ENCODE assay signal across 14 cellular contexts in the genomic region with DNA sequence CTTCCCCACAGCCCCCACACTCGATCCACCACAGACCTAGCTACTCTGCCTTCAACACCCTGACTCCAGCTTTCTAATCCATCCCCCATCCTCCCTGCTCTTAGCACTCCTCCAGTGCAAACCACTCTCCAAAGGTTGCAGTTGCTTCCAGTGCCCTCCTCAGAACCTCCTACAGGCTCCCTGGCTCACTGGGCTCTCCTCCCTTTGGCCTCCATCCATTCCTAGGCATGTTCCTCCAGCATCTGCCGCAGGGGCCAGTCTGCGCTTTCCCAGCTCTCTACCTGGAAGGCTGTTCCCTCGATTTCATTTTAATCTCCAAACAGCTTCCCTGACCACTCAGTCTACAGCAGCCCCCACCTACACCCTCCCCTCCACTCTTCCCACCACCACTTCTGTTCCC.
DNase-seq lines count a peak whose midpoint lies in the region; ATAC-seq and TF ChIP-seq lines count a peak whose summit lies in the region.
"Had no signal": no experiment of that assay in that cellular context is flagged by ENCODE, and none has a peak within 500 bp of the region (broad histone marks: within the 10 kb centered on the region; RNA-seq: fewer than 3 reads in every experiment).

No MANE protein-coding gene starts in this region.

- H3K27me3 ChIP-seq in endodermal cell (ENCODE audit: control insufficient read depth, insufficient read depth, low read length, poor library complexity, severe bottlenecking) (peaks cover 26% of the 10 kb centered on the region), neural progenitor cell (no peaks in the 10 kb centered on the region), testis (no peaks in the 10 kb centered on the region)
- H3K27me3 ChIP-seq: BLaER1 treated with 17β-estradiol and CSF1 and Interleukin-3, amounts not matched to agents 10 nM and 100 nM had no signal

- no peaks in the 10 kb centered on the region for H3K9me3 ChIP-seq in endodermal cell (ENCODE audit: control insufficient read depth, low read length)
- no peaks in the 10 kb centered on the region for H3K9me3 ChIP-seq in neural progenitor cell (ENCODE audit: low read depth)
- no peaks in the 10 kb centered on the region for H3K9me3 ChIP-seq in testis

- H3K27ac Mint-ChIP-seq in endodermal cell (no peak overlapping the region), neural progenitor cell (no peak overlapping the region)
- H3K27ac Mint-ChIP-seq: CD4-positive, CD25-positive, alpha-beta regulatory T cell had no signal

- H3F3A ChIP-seq in neural progenitor cell (ENCODE audit: low read depth) = peaks cover 27% of the 10 kb centered on the region

- no peaks in the 10 kb centered on the region for H3K9me3 Mint-ChIP-seq in endodermal cell
- no peaks in the 10 kb centered on the region for H3K9me3 Mint-ChIP-seq in neural progenitor cell

- ATAC-seq in HG03354 (IDR thresholded peaks at IDR 0.05; ENCODE audit: poor library complexity, severe bottlenecking, unreplicated experiment) = no peak
- ATAC-seq in HG03342 (IDR thresholded peaks at IDR 0.05; ENCODE audit: unreplicated experiment) = no peak
- ATAC-seq: HCT116, HepG2 had no signal

- no peaks in the 10 kb centered on the region for H4K20me1 ChIP-seq in neural progenitor cell (ENCODE audit: low read depth)
- H4K20me1 ChIP-seq: BLaER1 treated with 17β-estradiol and CSF1 and Interleukin-3, amounts not matched to agents 10 nM and 100 nM had no signal

- H3K4me3 Mint-ChIP-seq in endodermal cell = no peak overlapping the region
- H3K4me3 Mint-ChIP-seq in neural progenitor cell = no peak overlapping the region
- H3K4me3 Mint-ChIP-seq: CD4-positive, CD25-positive, alpha-beta regulatory T cell had no signal

- TF ChIP-seq CTCF in endodermal cell (conservative IDR thresholded peaks at IDR 0.05) = no peak
- TF ChIP-seq CTCF in neural progenitor cell (IDR thresholded peaks at IDR 0.05) = no peak
- TF ChIP-seq CTCF in testis (IDR thresholded peaks at IDR 0.05) = no peak

- DNase-seq in activated effector memory CD4-positive, alpha-beta T cell treated with anti-CD3 and anti-CD28 coated beads, Interleukin-2, amount 50 U/mL, for 16 hours = peak; percentile 33
- no peak for DNase-seq in activated effector memory CD4-positive, alpha-beta T cell treated with Interleukin-2 at 50 U/mL for 16 hours
- peak; percentile 66 for DNase-seq in endodermal cell
- DNase-seq in neural progenitor cell (ENCODE audit: low spot score) = no peak
- DNase-seq in COLO829 (ENCODE audit: low spot score) = no peak
- no peak for DNase-seq in testis
- DNase-seq: ACHN; CD4-positive, CD25-positive, alpha-beta regulatory T cell; DMS79 had no signal

- peak overlapping the region; percentile 38 for H3K4me2 ChIP-seq in neural progenitor cell
- H3K4me2 ChIP-seq: BLaER1 treated with 17β-estradiol and CSF1 and Interleukin-3, amounts not matched to agents 10 nM and 100 nM had no signal

- no peak overlapping the region for H3K4me3 ChIP-seq in endodermal cell (ENCODE audit: low read length)
- no peak overlapping the region for H3K4me3 ChIP-seq in neural progenitor cell
- H3K4me3 ChIP-seq in testis = no peak overlapping the region
- H3K4me3 ChIP-seq: BLaER1 treated with 17β-estradiol and CSF1 and Interleukin-3, amounts not matched to agents 10 nM and 100 nM had no signal

- 53 to 78% methylated on average over 3 to 4 of the region's 4 CpGs for WGBS in endodermal cell (ENCODE audit: insufficient coverage in 1 of 2, insufficient read length in 1 of 2), 2 experiments
- 34 to 39% methylated on average over 4 of the region's 4 CpGs for WGBS in testis, 2 donors

- no peak for TF ChIP-seq POLR2A in testis (IDR thresholded peaks at IDR 0.05)

- H3K4me1 ChIP-seq in endodermal cell (ENCODE audit: control insufficient read depth, insufficient read depth, low read length) = peaks cover 4% of the 10 kb centered on the region
- peaks cover 38% of the 10 kb centered on the region for H3K4me1 ChIP-seq in neural progenitor cell
- H3K4me1 ChIP-seq in testis = no peaks in the 10 kb centered on the region
- H3K4me1 ChIP-seq: BLaER1 treated with 17β-estradiol and CSF1 and Interleukin-3, amounts not matched to agents 10 nM and 100 nM had no signal

- H3K27ac ChIP-seq in endodermal cell (ENCODE audit: low read depth, low read length) = no peak overlapping the region
- H3K27ac ChIP-seq in neural progenitor cell = no peak overlapping the region
- no peak overlapping the region for H3K27ac ChIP-seq in testis
- H3K27ac ChIP-seq: BLaER1 treated with 17β-estradiol and CSF1 and Interleukin-3, amounts not matched to agents 10 nM and 100 nM had no signal

- H3K9ac ChIP-seq in endodermal cell (ENCODE audit: extremely low read depth, low read length, poor library complexity, severe bottlenecking) (no peak overlapping the region), neural progenitor cell (no peak overlapping the region)
- H3K9ac ChIP-seq: BLaER1 treated with 17β-estradiol and CSF1 and Interleukin-3, amounts not matched to agents 10 nM and 100 nM had no signal

- H3K4me1 Mint-ChIP-seq in endodermal cell (peaks cover 5% of the 10 kb centered on the region), neural progenitor cell (peaks cover 17% of the 10 kb centered on the region)
- H3K4me1 Mint-ChIP-seq: CD4-positive, CD25-positive, alpha-beta regulatory T cell had no signal

- H3K27me3 Mint-ChIP-seq in endodermal cell (ENCODE audit: insufficient read depth) = peaks cover 39% of the 10 kb centered on the region
- peaks cover 4% of the 10 kb centered on the region for H3K27me3 Mint-ChIP-seq in neural progenitor cell (ENCODE audit: insufficient read depth, low read depth)
- H3K27me3 Mint-ChIP-seq: CD4-positive, CD25-positive, alpha-beta regulatory T cell had no signal

- H3K36me3 ChIP-seq in endodermal cell (ENCODE audit: control insufficient read depth, insufficient read depth, low read length) (no peaks in the 10 kb centered on the region), neural progenitor cell (no peaks in the 10 kb centered on the region), testis (ENCODE audit: low read depth, missing control alignments) (no peaks in the 10 kb centered on the region)
- H3K36me3 ChIP-seq: BLaER1 treated with 17β-estradiol and CSF1 and Interleukin-3, amounts not matched to agents 10 nM and 100 nM had no signal

- H3K79me2 ChIP-seq in neural progenitor cell (ENCODE audit: low read depth) = no peaks in the 10 kb centered on the region

- H3K36me3 Mint-ChIP-seq in endodermal cell (ENCODE audit: low read depth) (no peaks in the 10 kb centered on the region), neural progenitor cell (no peaks in the 10 kb centered on the region)
- H3K36me3 Mint-ChIP-seq: CD4-positive, CD25-positive, alpha-beta regulatory T cell had no signal

- H2AFZ ChIP-seq in neural progenitor cell (replicated peaks) = peak overlapping the region; percentile 34

- intact Hi-C loops in testis (cut with DNase I; ENCODE audit: low total_unique reads) = no loop called here

Comparison
In these comparisons a context has a peak if more than half of its experiments do, and no peak if none do; other contexts are left out.
1. DNase-seq: peak in activated effector memory CD4-positive, alpha-beta T cell treated with anti-CD3 and anti-CD28 coated beads, Interleukin-2, amount 50 U/mL, for 16 hours (single experiment) and endodermal cell (single experiment); none in activated effector memory CD4-positive, alpha-beta T cell treated with Interleukin-2 at 50 U/mL for 16 hours (single experiment), neural progenitor cell (single experiment), COLO829 (single experiment) and testis (single experiment).